21 cellular contexts compared by ENCODE assay signal in the genomic region with DNA sequence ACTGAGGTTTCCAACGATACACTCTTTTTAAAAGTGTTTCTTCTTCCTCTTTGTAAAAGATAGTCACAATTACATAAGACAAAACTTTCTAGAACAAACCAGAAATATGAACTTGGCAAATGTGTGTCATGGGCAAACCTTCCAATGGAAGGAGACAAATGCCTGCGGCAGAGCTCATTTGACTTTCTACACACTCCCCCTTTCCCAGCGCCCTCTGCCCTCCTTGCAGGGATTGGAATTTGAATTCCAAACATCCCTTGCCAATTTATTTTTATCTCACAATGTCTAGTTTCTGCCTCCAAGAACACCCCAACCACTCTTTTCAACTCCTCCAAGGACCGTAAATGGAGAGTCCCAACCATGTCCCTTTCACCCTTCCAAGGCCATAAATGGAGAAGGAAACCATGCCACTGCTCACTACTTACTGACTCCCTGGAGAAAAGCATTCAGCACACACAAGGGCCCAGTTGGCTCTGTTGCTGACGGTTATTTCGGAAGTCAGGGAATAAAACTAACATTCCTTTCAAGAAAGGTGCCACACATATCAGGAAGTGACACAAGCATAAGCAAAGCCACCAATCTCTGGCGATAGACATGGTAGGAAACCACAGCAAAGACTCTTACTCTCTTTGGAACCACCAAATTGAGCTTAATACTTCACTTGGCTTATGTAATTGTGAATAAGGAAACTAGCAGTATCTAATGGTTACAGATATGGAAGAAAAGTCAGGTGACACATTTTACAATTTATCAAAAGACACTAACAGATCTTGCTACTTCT. TPM values are rescaled to one million over a fixed set of nuclear protein-coding genes. Genes with fewer than 3 reads are reported as not detected.
DNase-seq lines count a peak whose midpoint lies in the region; ATAC-seq and TF ChIP-seq lines count a peak whose summit lies in the region.
"Had no signal": no experiment of that assay in that cellular context is flagged by ENCODE, and none has a peak within 500 bp of the region (broad histone marks: within the 10 kb centered on the region; RNA-seq: fewer than 3 reads in every experiment).

No MANE protein-coding gene starts in this region.

- no peak overlapping the region for H3K4me2 ChIP-seq in MM.1S (ENCODE audit: low read depth, low read length)

- no peak overlapping the region for H3K9ac ChIP-seq in MM.1S (ENCODE audit: low read length)

- H3K4me3 Mint-ChIP-seq in chondrocyte (ENCODE audit: unreplicated experiment): no peak overlapping the region
- H3K4me3 Mint-ChIP-seq in naive thymus-derived CD8-positive, alpha-beta T cell: peak overlapping the region in 8 of 10 donors; percentile 1 to 63 (median 46)
- H3K4me3 Mint-ChIP-seq: activated T-cell treated with anti-CD3 and anti-CD28 coated beads, Interleukin-2, amount 50 U/mL, for 24 hours had no signal

- H3K27ac Mint-ChIP-seq in chondrocyte (ENCODE audit: unreplicated experiment): peak overlapping the region; percentile 67
- peak overlapping the region; percentile 25 to 88 (median 74) for H3K27ac Mint-ChIP-seq in naive thymus-derived CD8-positive, alpha-beta T cell
- H3K27ac Mint-ChIP-seq: activated T-cell treated with anti-CD3 and anti-CD28 coated beads, Interleukin-2, amount 50 U/mL, for 24 hours; progenitor cell of endocrine pancreas had no signal

- H3K9me3 ChIP-seq in cardiac muscle cell (ENCODE audit: low read depth) (no peaks in the 10 kb centered on the region), right atrium auricular region (no peaks in the 10 kb centered on the region), aorta (ENCODE audit: control insufficient read depth, low read length) (no peaks in the 10 kb centered on the region), MM.1S (replicated peaks; ENCODE audit: insufficient read depth, low read length) (no peaks in the 10 kb centered on the region), gastroesophageal sphincter (no peaks in the 10 kb centered on the region)
- H3K9me3 ChIP-seq: gastrocnemius medialis, SJSA1 had no signal

- H3K9me3 Mint-ChIP-seq in chondrocyte (ENCODE audit: low read depth): no peaks in the 10 kb centered on the region
- H3K9me3 Mint-ChIP-seq in naive thymus-derived CD8-positive, alpha-beta T cell: no peaks in the 10 kb centered on the region
- H3K9me3 Mint-ChIP-seq: activated T-cell treated with anti-CD3 and anti-CD28 coated beads, Interleukin-2, amount 50 U/mL, for 24 hours had no signal

- peaks cover 12% of the 10 kb centered on the region for H3K4me1 Mint-ChIP-seq in chondrocyte (ENCODE audit: low read depth)
- peaks cover 22 to 28% (median 26%) of the 10 kb centered on the region in 4 donors for H3K4me1 Mint-ChIP-seq in naive thymus-derived CD8-positive, alpha-beta T cell

- POLR2A ChIA-PET in naive thymus-derived CD8-positive, alpha-beta T cell (lab: Charles Lee): no interaction called here

- no peaks in the 10 kb centered on the region; the same call in 1 of the 2 replicates for H3F3A ChIP-seq in MM.1S (ENCODE audit: insufficient read depth, low read length)

- DNase-seq in cardiac muscle cell (ENCODE audit: low read depth in 1 of 2, low spot score in 1 of 2) (no peak), right atrium auricular region (ENCODE audit: low spot score) (no peak), chondrocyte (ENCODE audit: low spot score) (no peak), aorta (peak; percentile 65 to 84), NCI-H1417 (lab: John Stamatoyannopoulos, UW) (no peak), MM.1S (no peak)
- peak in 4 of 10 donors; percentile 18 to 62 (median 39) for DNase-seq in naive thymus-derived CD8-positive, alpha-beta T cell
- DNase-seq: activated naive CD4-positive, alpha-beta T cell; activated T-cell treated with anti-CD3 and anti-CD28 coated beads, Interleukin-2, amount 50 U/mL, for 24 hours; AML-193; effector CD8-positive, alpha-beta T cell; erythroblast; gastrocnemius medialis; KBM-7; NCI-H1694 treated with DMSO at 0.1 percent for 48 hours; NCI-H526 treated with DMSO at 0.1 percent for 48 hours; T-helper 1 cell had no signal

- no peaks in the 10 kb centered on the region for H3K27me3 Mint-ChIP-seq in chondrocyte (ENCODE audit: low read depth)
- H3K27me3 Mint-ChIP-seq in naive thymus-derived CD8-positive, alpha-beta T cell: no peaks in the 10 kb centered on the region
- H3K27me3 Mint-ChIP-seq: activated T-cell treated with anti-CD3 and anti-CD28 coated beads, Interleukin-2, amount 50 U/mL, for 24 hours; progenitor cell of endocrine pancreas had no signal

- H3K9me2 ChIP-seq in MM.1S (replicated peaks; ENCODE audit: insufficient read depth, low read length): no peaks in the 10 kb centered on the region

- H3K36me3 Mint-ChIP-seq in chondrocyte (ENCODE audit: low read depth): peaks cover 5% of the 10 kb centered on the region
- H3K36me3 Mint-ChIP-seq in naive thymus-derived CD8-positive, alpha-beta T cell: peaks cover 0 to 31% (median 3%) of the 10 kb centered on the region in 3 donors

- TF ChIP-seq POLR2A in gastroesophageal sphincter (IDR thresholded peaks at IDR 0.05): no peak

- TF ChIP-seq EP300 in gastroesophageal sphincter (IDR thresholded peaks at IDR 0.05): no peak

- no peaks in the 10 kb centered on the region for H3K4me1 ChIP-seq in cardiac muscle cell (ENCODE audit: low read depth)
- no peaks in the 10 kb centered on the region for H3K4me1 ChIP-seq in right atrium auricular region
- peaks cover 0 to 11% of the 10 kb centered on the region in 2 donors for H3K4me1 ChIP-seq in aorta (ENCODE audit: control insufficient read depth in 1 of 2, insufficient read depth in 2 of 2, low read length in 2 of 2)
- no peaks in the 10 kb centered on the region for H3K4me1 ChIP-seq in MM.1S (ENCODE audit: low read length)
- H3K4me1 ChIP-seq in gastroesophageal sphincter: peaks cover 0 to 19% (median 0%) of the 10 kb centered on the region in 3 donors
- H3K4me1 ChIP-seq: gastrocnemius medialis had no signal

- H4K20me1 ChIP-seq in MM.1S (ENCODE audit: insufficient read depth, low read length): no peaks in the 10 kb centered on the region

- H2AFZ ChIP-seq in MM.1S (ENCODE audit: low read length): no peak overlapping the region

- H3K27ac ChIP-seq in cardiac muscle cell (peak overlapping the region; percentile 26), right atrium auricular region (no peak overlapping the region), aorta (ENCODE audit: low read depth in 1 of 2, low read length in 2 of 2) (peak overlapping the region; percentile 50 to 96), MM.1S (ENCODE audit: low read length) (no peak overlapping the region), gastroesophageal sphincter (peak overlapping the region in 1 of 4 donors; percentile 36)
- H3K27ac ChIP-seq: SJSA1 had no signal

- intact Hi-C loops in aorta (cut with DNase I): no loop called here

- H3K36me3 ChIP-seq in cardiac muscle cell: peaks cover 12% of the 10 kb centered on the region
- H3K36me3 ChIP-seq in right atrium auricular region: peaks cover 8% of the 10 kb centered on the region
- no peaks in the 10 kb centered on the region for H3K36me3 ChIP-seq in aorta (ENCODE audit: control insufficient read depth in 1 of 2, insufficient read depth in 2 of 2, low read length in 1 of 2)
- no peaks in the 10 kb centered on the region for H3K36me3 ChIP-seq in MM.1S (replicated peaks; ENCODE audit: insufficient read depth, low read length)
- peaks cover 0 to 26% of the 10 kb centered on the region in 2 donors for H3K36me3 ChIP-seq in gastroesophageal sphincter
- H3K36me3 ChIP-seq: SJSA1 had no signal

- H3K4me3 ChIP-seq in cardiac muscle cell: no peak overlapping the region
- no peak overlapping the region for H3K4me3 ChIP-seq in right atrium auricular region
- no peak overlapping the region for H3K4me3 ChIP-seq in aorta (ENCODE audit: low read length in 2 of 2)
- H3K4me3 ChIP-seq in MM.1S (ENCODE audit: low read length): no peak overlapping the region
- H3K4me3 ChIP-seq in gastroesophageal sphincter: no peak overlapping the region
- H3K4me3 ChIP-seq: gastrocnemius medialis, SJSA1 had no signal

- WGBS in aorta, 2 donors: 12 to 28% methylated on average over 7 of the region's 7 CpGs
- WGBS in gastroesophageal sphincter (ENCODE audit: low coverage in 1 of 2), 2 donors: 81 to 84% methylated on average over 4 to 6 of the region's 7 CpGs

- no peaks in the 10 kb centered on the region; the same call in 1 of the 2 replicates for H3K79me2 ChIP-seq in MM.1S (ENCODE audit: low read length)

- TF ChIP-seq CTCF in cardiac muscle cell (IDR thresholded peaks at IDR 0.05; ENCODE audit: low read depth, low read length) (no peak), right atrium auricular region (IDR thresholded peaks at IDR 0.05) (no peak), chondrocyte (IDR thresholded peaks at IDR 0.05) (no peak), MM.1S (IDR thresholded peaks at IDR 0.05; ENCODE audit: low read length) (no peak), gastroesophageal sphincter (IDR thresholded peaks at IDR 0.05) (no peak)

- peak; percentile 94 to 99 for ATAC-seq in naive thymus-derived CD8-positive, alpha-beta T cell
- ATAC-seq in aorta (ENCODE audit: low FRiP score) (peak; percentile 90), gastroesophageal sphincter (no peak)
- ATAC-seq: gastrocnemius medialis had no signal

- no peaks in the 10 kb centered on the region for H3K27me3 ChIP-seq in cardiac muscle cell
- H3K27me3 ChIP-seq in right atrium auricular region: no peaks in the 10 kb centered on the region
- no peaks in the 10 kb centered on the region for H3K27me3 ChIP-seq in aorta (ENCODE audit: control insufficient read depth in 1 of 2, insufficient read depth in 2 of 2, low read length in 1 of 2)
- H3K27me3 ChIP-seq in MM.1S (replicated peaks; ENCODE audit: insufficient read depth, low read length): no peaks in the 10 kb centered on the region
- no peaks in the 10 kb centered on the region for H3K27me3 ChIP-seq in gastroesophageal sphincter
- H3K27me3 ChIP-seq: gastrocnemius medialis, SJSA1 had no signal

RNA-seq across cellular contexts. Expression of gene ESAM, which starts 15.0 kb away (rescaled TPM):
- 1.5 and 1.8 TPM in 2 replicates for total RNA-seq in cardiac muscle cell
- polyA plus RNA-seq in cardiac muscle cell: 3.3 and 4.9 TPM in 2 replicates
- total RNA-seq in right atrium auricular region: 10 to 100 TPM; 60.6 to 64.6 TPM
- total RNA-seq in chondrocyte: 1.7 to 2.6 TPM (median 2.0 TPM) in 3 replicates
- total RNA-seq in naive thymus-derived CD8-positive, alpha-beta T cell: 1 to 10 TPM; 2.8 to 3.0 TPM
- 1 to 10 TPM; 1.9 to 2.6 (median 2.5) TPM for polyA plus RNA-seq in naive thymus-derived CD8-positive, alpha-beta T cell
- total RNA-seq in aorta: 100 to 1,000 TPM in 1 of 2 donors, 10 to 100 TPM in 1; 95.1 to 182 TPM
- 100 to 1,000 TPM in 1 of 2 donors, 10 to 100 TPM in 1; 33.2 to 110 TPM for polyA plus RNA-seq in aorta
- 10 to 100 TPM in 3 of 4 donors, 1 to 10 TPM in 1; 9.8 to 38.4 (median 22.4) TPM for total RNA-seq in gastroesophageal sphincter

RNA-seq across cellular contexts. Expression of gene MSANTD2, which starts 23.2 kb away (rescaled TPM):
- total RNA-seq in cardiac muscle cell (13.1 and 18.0 TPM in 2 replicates), right atrium auricular region (1 to 10 TPM; 2.9 to 6.5 TPM), chondrocyte (10.4 to 12.5 TPM (median 10.6 TPM) in 3 replicates), aorta (10 to 100 TPM; 21.5 to 23.6 TPM), gastroesophageal sphincter (10 to 100 TPM in 3 of 4 donors, 1 to 10 TPM in 1; 7.0 to 34.9 (median 13.0) TPM)
- polyA plus RNA-seq in cardiac muscle cell (7.8 and 10.9 TPM in 2 replicates), aorta (10 to 100 TPM in 1 of 2 donors, 1 to 10 TPM in 1; 6.3 to 18.0 TPM)
- total RNA-seq in naive thymus-derived CD8-positive, alpha-beta T cell: 10 to 100 TPM; 23.0 to 25.5 TPM
- 1 to 10 TPM; 3.5 to 4.2 (median 4.0) TPM for polyA plus RNA-seq in naive thymus-derived CD8-positive, alpha-beta T cell

RNA-seq across cellular contexts. Expression of gene VSIG2, which starts 25.0 kb away (rescaled TPM):
- total RNA-seq in cardiac muscle cell (not detected in 2 replicates), right atrium auricular region (1 to 10 TPM; 1.1 to 6.3 TPM), chondrocyte (not detected in 3 replicates), aorta (1 to 10 TPM; 3.8 to 6.9 TPM), gastroesophageal sphincter (1 to 10 TPM in 2 of 4 donors, under 1 TPM in 1, not detected in 1; 0.58 to 3.2 (median 1.2) TPM)
- polyA plus RNA-seq in cardiac muscle cell (not detected in 2 replicates), aorta (1 to 10 TPM; 1.9 to 3.1 TPM)
- total RNA-seq in naive thymus-derived CD8-positive, alpha-beta T cell: 1 to 10 TPM; 1.8 to 2.0 TPM
- polyA plus RNA-seq in naive thymus-derived CD8-positive, alpha-beta T cell: under 1 TPM; 0.28 to 0.44 (median 0.34) TPM
- total RNA-seq: SJSA1 had no signal
- polyA plus RNA-seq: neural cell had no signal

RNA-seq across cellular contexts. Expression of gene NRGN, which starts 37.3 kb away (rescaled TPM):
- 1.1 and 2.1 TPM in 2 replicates for total RNA-seq in cardiac muscle cell
- 1.1 and 3.5 TPM in 2 replicates for polyA plus RNA-seq in cardiac muscle cell
- 1 to 10 TPM; 2.2 to 2.8 TPM for total RNA-seq in right atrium auricular region
- 1.6 to 2.4 TPM (median 1.8 TPM) in 3 replicates for total RNA-seq in chondrocyte
- total RNA-seq in naive thymus-derived CD8-positive, alpha-beta T cell: under 1 TPM; 0.68 to 0.69 TPM
- under 1 TPM in 2 of 3 donors, not detected in 1; 0.14 to 0.20 TPM for polyA plus RNA-seq in naive thymus-derived CD8-positive, alpha-beta T cell
- 10 to 100 TPM; 33.2 to 41.1 TPM for total RNA-seq in aorta
- polyA plus RNA-seq in aorta: 10 to 100 TPM; 15.4 to 38.5 TPM
- total RNA-seq in gastroesophageal sphincter: 1 to 10 TPM in 3 of 4 donors, under 1 TPM in 1; 0.66 to 2.4 (median 1.8) TPM

Comparison
In these comparisons a context has a peak if more than half of its experiments do, and no peak if none do; other contexts are left out.
1. H3K27ac ChIP-seq: peak in cardiac muscle cell (single experiment) and aorta (2 of 2); none in right atrium auricular region (0 of 2) and MM.1S (single experiment).
2. DNase-seq: peak in aorta (2 of 2); none in cardiac muscle cell (0 of 2), right atrium auricular region (single experiment), chondrocyte (single experiment), NCI-H1417 (0 of 3) and MM.1S (single experiment).